In the genomic region with DNA sequence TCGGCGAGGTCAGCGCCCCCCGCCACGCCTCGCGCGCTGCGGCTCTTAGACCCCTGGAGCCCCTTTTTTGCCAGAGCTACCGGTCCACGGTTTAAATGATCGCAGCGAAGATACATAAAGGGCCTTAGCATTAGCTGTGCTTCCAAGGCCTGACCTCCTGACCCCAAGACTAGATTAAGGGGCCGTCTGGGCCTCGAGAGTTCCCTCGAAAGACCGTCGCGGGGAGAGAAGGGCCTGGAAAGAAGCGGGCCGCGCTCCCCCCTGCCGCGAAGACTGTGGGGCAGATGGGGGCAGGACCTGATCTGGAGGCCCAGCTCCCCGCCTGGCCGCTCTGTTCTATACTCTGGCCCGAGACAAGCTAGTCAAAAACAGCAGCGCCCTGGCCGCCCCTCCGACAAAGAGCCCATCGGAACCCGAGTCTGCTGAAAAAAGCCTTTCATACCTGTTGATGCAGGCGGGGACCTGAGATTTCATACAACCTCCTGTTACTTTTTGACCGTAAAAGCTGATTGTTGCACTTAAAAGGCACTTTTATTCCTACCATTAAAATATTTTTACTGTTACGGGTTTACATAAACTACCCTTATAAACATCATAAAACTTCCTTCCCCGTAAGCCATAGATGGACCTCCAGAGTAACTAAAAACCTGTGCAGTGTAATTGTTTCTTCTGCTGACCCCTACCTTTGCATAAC, we compare ENCODE assay signal across 11 cellular contexts.
DNase-seq lines count a peak whose midpoint lies in the region; ATAC-seq and TF ChIP-seq lines count a peak whose summit lies in the region.
"Had no signal": no experiment of that assay in that cellular context is flagged by ENCODE, and none has a peak within 500 bp of the region (broad histone marks: within the 10 kb centered on the region; RNA-seq: fewer than 3 reads in every experiment).

No MANE protein-coding gene starts in this region.

- peaks cover 20% of the 10 kb centered on the region for H3K36me3 Mint-ChIP-seq in Caco-2 (ENCODE audit: insufficient read depth, unreplicated experiment)
- H3K36me3 Mint-ChIP-seq in glutamatergic neuron (ENCODE audit: unreplicated experiment), result no peaks in the 10 kb centered on the region

- H3K27ac Mint-ChIP-seq in Caco-2 (ENCODE audit: unreplicated experiment) (no peak overlapping the region), glutamatergic neuron (ENCODE audit: unreplicated experiment) (peak overlapping the region; percentile 96)

- POLR2A ChIA-PET in Caco-2 (lab: Charles Lee), result no interaction called here

- no peaks in the 10 kb centered on the region for H3K27me3 Mint-ChIP-seq in Caco-2 (ENCODE audit: insufficient read depth, unreplicated experiment)
- H3K27me3 Mint-ChIP-seq in glutamatergic neuron (ENCODE audit: unreplicated experiment), result peaks cover 20% of the 10 kb centered on the region

- H3K4me1 ChIP-seq in Caco-2, result peaks cover 6% of the 10 kb centered on the region; the same call in 1 of the 2 replicates
- H3K4me1 ChIP-seq in RWPE2 (ENCODE audit: insufficient read depth, poor library complexity, severe bottlenecking), result no peaks in the 10 kb centered on the region
- H3K4me1 ChIP-seq in parathyroid adenoma, result peaks cover 28% of the 10 kb centered on the region
- peaks cover 0 to 18% (median 0%) of the 10 kb centered on the region in 4 donors for H3K4me1 ChIP-seq in right lobe of liver

- H3K27ac ChIP-seq in RWPE2 (ENCODE audit: poor library complexity, severe bottlenecking), result no peak overlapping the region
- peak overlapping the region; percentile 96 for H3K27ac ChIP-seq in parathyroid adenoma
- H3K27ac ChIP-seq in right lobe of liver, result peak overlapping the region in 1 of 3 donors; percentile 17
- H3K27ac ChIP-seq: thoracic aorta had no signal

- H3K4me3 ChIP-seq in Caco-2 (ENCODE audit: low read depth, low read length) (no peak overlapping the region), RWPE2 (ENCODE audit: severe bottlenecking) (no peak overlapping the region), parathyroid adenoma (ENCODE audit: low read depth, low read length) (no peak overlapping the region), right lobe of liver (peak overlapping the region in 1 of 3 donors; percentile 65)

- peak overlapping the region; percentile 88 for H3K4me3 Mint-ChIP-seq in Caco-2 (ENCODE audit: unreplicated experiment)
- H3K4me3 Mint-ChIP-seq in glutamatergic neuron (ENCODE audit: unreplicated experiment), result peak overlapping the region; percentile 85

- ATAC-seq in RWPE2 (ENCODE audit: low read depth), result no peak
- ATAC-seq in GM19324 (IDR thresholded peaks at IDR 0.05; ENCODE audit: low FRiP score, unreplicated experiment), result no peak
- ATAC-seq in right lobe of liver, result no peak

- intact Hi-C loops in Caco-2 (cut with micrococcal nuclease; ENCODE audit: unreplicated experiment) (loop anchor here (2.0 to 5.0 kb wide), 2 partner anchors 17 to 33 kb away; no protein-coding TSS in a partner anchor), right lobe of liver (cut with DNase I) (no loop called here)

- no peak for TF ChIP-seq CTCF in Caco-2 (IDR thresholded peaks at IDR 0.05; ENCODE audit: insufficient read depth in 1 of 2, low read depth in 1 of 2, low read length in 1 of 2, severe bottlenecking in 1 of 2, unreplicated experiment in 1 of 2)
- no peak for TF ChIP-seq CTCF in RWPE2 (IDR thresholded peaks at IDR 0.05; ENCODE audit: poor library complexity, severe bottlenecking)
- no peak for TF ChIP-seq CTCF in glutamatergic neuron (IDR thresholded peaks at IDR 0.05; ENCODE audit: partially characterized antibody, unreplicated experiment)
- no peak for TF ChIP-seq CTCF in parathyroid adenoma (IDR thresholded peaks at IDR 0.05)
- TF ChIP-seq CTCF in right lobe of liver (IDR thresholded peaks at IDR 0.05), result no peak

- CTCF ChIA-PET in Caco-2 (lab: Charles Lee), result no interaction called here

- WGBS in right lobe of liver (ENCODE audit: insufficient coverage, low coverage, low lambda C conversion rate, missing lambda C conversion rate), result 92% methylated on average over 8 of the region's 36 CpGs

- no peak overlapping the region for H3K9ac ChIP-seq in parathyroid adenoma

- H3K4me1 Mint-ChIP-seq in Caco-2 (ENCODE audit: low read depth, unreplicated experiment) (no peaks in the 10 kb centered on the region), glutamatergic neuron (ENCODE audit: low read depth, unreplicated experiment) (peaks cover 44% of the 10 kb centered on the region)

- H2AFZ ChIP-seq in parathyroid adenoma, result no peak overlapping the region

- H3K4me2 ChIP-seq in parathyroid adenoma (ENCODE audit: low read length), result no peak overlapping the region

- no peak for TF ChIP-seq POLR2A in right lobe of liver (IDR thresholded peaks at IDR 0.05)

- H3K79me2 ChIP-seq in parathyroid adenoma, result no peaks in the 10 kb centered on the region

- H3K27me3 ChIP-seq in Caco-2 (replicated peaks; ENCODE audit: control insufficient read depth, insufficient read depth, low read length) (no peaks in the 10 kb centered on the region), RWPE2 (ENCODE audit: insufficient read depth, poor library complexity, severe bottlenecking) (no peaks in the 10 kb centered on the region), parathyroid adenoma (ENCODE audit: control insufficient read depth, insufficient read depth, low read length) (no peaks in the 10 kb centered on the region), right lobe of liver (no peaks in the 10 kb centered on the region)

- H3K9me3 ChIP-seq in Caco-2, result no peaks in the 10 kb centered on the region
- no peaks in the 10 kb centered on the region for H3K9me3 ChIP-seq in RWPE2 (ENCODE audit: severe bottlenecking)
- H3K9me3 ChIP-seq in parathyroid adenoma (ENCODE audit: control insufficient read depth, low read length), result no peaks in the 10 kb centered on the region
- H3K9me3 ChIP-seq in right lobe of liver, result no peaks in the 10 kb centered on the region
- H3K9me3 ChIP-seq: thoracic aorta had no signal

- BruUV-seq in Caco-2 (replicated peaks; lab: Mats Ljungman, UMichigan), result no TSS peak

- H3K36me3 ChIP-seq in Caco-2 (ENCODE audit: control insufficient read depth, insufficient read depth, low read length), result no peaks in the 10 kb centered on the region
- peaks cover 12% of the 10 kb centered on the region for H3K36me3 ChIP-seq in RWPE2 (ENCODE audit: low read depth)
- H3K36me3 ChIP-seq in parathyroid adenoma (ENCODE audit: control insufficient read depth, insufficient read depth, low read length), result no peaks in the 10 kb centered on the region
- no peaks in the 10 kb centered on the region for H3K36me3 ChIP-seq in right lobe of liver
- H3K36me3 ChIP-seq: thoracic aorta had no signal

- H3K9me3 Mint-ChIP-seq in Caco-2 (ENCODE audit: unreplicated experiment), result no peaks in the 10 kb centered on the region
- peaks cover 23% of the 10 kb centered on the region for H3K9me3 Mint-ChIP-seq in glutamatergic neuron (ENCODE audit: unreplicated experiment)

- DNase-seq in Caco-2 (no peak), RWPE2 (ENCODE audit: low spot score) (peak; percentile 57), glutamatergic neuron (peak; percentile 63), NCI-H1092 treated with DMSO at 0.1 percent for 48 hours (lab: John Stamatoyannopoulos, UW) (no peak), right lobe of liver (no peak)
- DNase-seq in stimulated activated CD4-positive, alpha-beta T cell treated with anti-CD3 and anti-CD28 coated beads, Interleukin-15, amount 100 ng/mL, for 24 hours, result no peak
- DNase-seq: activated CD4-positive, alpha-beta T cell treated with anti-CD3 and anti-CD28 coated beads, Interleukin-2, amount 50 U/mL, for 4 hours; kidney glomerular epithelial cell had no signal

Comparison
In these comparisons a context has a peak if more than half of its experiments do, and no peak if none do; other contexts are left out.
1. DNase-seq: peak in RWPE2 (single experiment) and glutamatergic neuron (single experiment); none in Caco-2 (0 of 2), NCI-H1092 treated with DMSO at 0.1 percent for 48 hours (single experiment), stimulated activated CD4-positive, alpha-beta T cell treated with anti-CD3 and anti-CD28 coated beads, Interleukin-15, amount 100 ng/mL, for 24 hours (single experiment) and right lobe of liver (0 of 3).